ENCODE assay signal across 8 cellular contexts in the genomic region with DNA sequence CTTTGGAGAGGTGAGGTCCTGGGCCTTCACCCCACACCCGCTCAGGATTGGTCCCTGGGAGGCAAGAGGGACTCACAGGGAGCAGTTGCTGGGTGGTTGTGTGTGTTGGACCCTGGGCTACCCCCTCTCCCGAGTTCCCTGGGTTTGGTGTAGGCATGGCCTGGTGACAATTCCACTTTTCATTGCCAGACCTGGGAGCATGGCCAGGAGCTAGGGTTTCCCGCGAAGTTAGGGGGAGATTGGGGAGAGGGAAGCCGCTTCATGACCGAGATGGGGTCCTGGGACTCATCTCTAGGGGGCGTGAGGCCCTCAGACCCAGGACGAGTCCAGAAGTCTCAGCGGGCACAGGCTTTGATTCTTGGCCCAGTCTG. TPM values are rescaled to one million over a fixed set of nuclear protein-coding genes. Genes with fewer than 3 reads are reported as not detected.
A peak's percentile ranks its signal among the peaks of the same experiment; 100 is the strongest.
DNase-seq lines count a peak whose midpoint lies in the region; ATAC-seq and TF ChIP-seq lines count a peak whose summit lies in the region.

No MANE protein-coding gene starts in this region.

- H3K9me3 Mint-ChIP-seq in CD8-positive, alpha-beta T cell: no peaks in the 10 kb centered on the region
- no peaks in the 10 kb centered on the region for H3K9me3 Mint-ChIP-seq in osteocyte (ENCODE audit: unreplicated experiment)

- no peak for TF ChIP-seq CTCF in CD8-positive, alpha-beta T cell (IDR thresholded peaks at IDR 0.05)
- TF ChIP-seq CTCF in MM.1S (IDR thresholded peaks at IDR 0.05; ENCODE audit: low read length): peak; percentile 36
- TF ChIP-seq CTCF in epithelial cell of proximal tubule (conservative IDR thresholded peaks at IDR 0.05; ENCODE audit: low read depth, low read length): no peak
- no peak for TF ChIP-seq CTCF in osteocyte (IDR thresholded peaks at IDR 0.05)

- H3K4me1 ChIP-seq in CD8-positive, alpha-beta T cell (ENCODE audit: insufficient read depth, low read length): peaks cover 43% of the 10 kb centered on the region
- H3K4me1 ChIP-seq in MM.1S (ENCODE audit: low read length): peaks cover 34% of the 10 kb centered on the region

- no peak for ATAC-seq in CD8-positive, alpha-beta T cell

- no peaks in the 10 kb centered on the region for H3K9me3 ChIP-seq in CD8-positive, alpha-beta T cell (ENCODE audit: low read length)
- no peaks in the 10 kb centered on the region for H3K9me3 ChIP-seq in MM.1S (replicated peaks; ENCODE audit: insufficient read depth, low read length)

- H3K27ac Mint-ChIP-seq in CD8-positive, alpha-beta T cell: no peak overlapping the region
- no peak overlapping the region for H3K27ac Mint-ChIP-seq in osteocyte (ENCODE audit: unreplicated experiment)

- peak overlapping the region; percentile 69 for H3K4me3 Mint-ChIP-seq in CD8-positive, alpha-beta T cell
- H3K4me3 Mint-ChIP-seq in osteocyte (ENCODE audit: unreplicated experiment): peak overlapping the region; percentile 64

- H3F3A ChIP-seq in MM.1S (ENCODE audit: insufficient read depth, low read length): peaks cover 48% of the 10 kb centered on the region

- no peaks in the 10 kb centered on the region for H3K36me3 ChIP-seq in CD8-positive, alpha-beta T cell (ENCODE audit: insufficient read depth, low read length)
- no peaks in the 10 kb centered on the region for H3K36me3 ChIP-seq in MM.1S (replicated peaks; ENCODE audit: insufficient read depth, low read length)

- POLR2A ChIA-PET in CD8-positive, alpha-beta T cell (lab: Charles Lee): no interaction called here

- H3K4me2 ChIP-seq in MM.1S (ENCODE audit: low read depth, low read length): peak overlapping the region; percentile 94

- H3K27me3 ChIP-seq in CD8-positive, alpha-beta T cell (ENCODE audit: insufficient read depth, low read length): no peaks in the 10 kb centered on the region
- no peaks in the 10 kb centered on the region for H3K27me3 ChIP-seq in MM.1S (replicated peaks; ENCODE audit: insufficient read depth, low read length)

- no peaks in the 10 kb centered on the region for H3K9me2 ChIP-seq in MM.1S (replicated peaks; ENCODE audit: insufficient read depth, low read length)

- H3K4me3 ChIP-seq in CD8-positive, alpha-beta T cell (ENCODE audit: low read depth, low read length): peak overlapping the region; percentile 47
- H3K4me3 ChIP-seq in MM.1S (ENCODE audit: low read length): peak overlapping the region; percentile 98
- H3K4me3 ChIP-seq in epithelial cell of proximal tubule (ENCODE audit: low read depth, low read length): peak overlapping the region; percentile 49

- no peak overlapping the region for H3K27ac ChIP-seq in CD8-positive, alpha-beta T cell (ENCODE audit: low read depth, low read length)
- H3K27ac ChIP-seq in MM.1S (ENCODE audit: low read length): peak overlapping the region; percentile 94

- H3K27me3 Mint-ChIP-seq in CD8-positive, alpha-beta T cell (ENCODE audit: low read depth): no peaks in the 10 kb centered on the region
- H3K27me3 Mint-ChIP-seq in osteocyte (ENCODE audit: unreplicated experiment): peaks cover 8% of the 10 kb centered on the region

- H4K20me1 ChIP-seq in MM.1S (ENCODE audit: insufficient read depth, low read length): no peaks in the 10 kb centered on the region

- H3K36me3 Mint-ChIP-seq in CD8-positive, alpha-beta T cell: no peaks in the 10 kb centered on the region
- no peaks in the 10 kb centered on the region for H3K36me3 Mint-ChIP-seq in osteocyte (ENCODE audit: unreplicated experiment)

- H2AFZ ChIP-seq in MM.1S (ENCODE audit: low read length): peak overlapping the region; percentile 42; the same call in 1 of the 2 replicates

- intact Hi-C loops in CD8-positive, alpha-beta T cell (cut with DNase I, micrococcal nuclease): loop anchor here in 1 of 2 experiments (5.0 to 10.0 kb wide), 4 partner anchors 97 to 1074 kb away; a partner anchor contains a TSS

- no peak for DNase-seq in CD8-positive, alpha-beta T cell
- DNase-seq in MM.1S (peak; percentile 41), epithelial cell of proximal tubule (ENCODE audit: low read depth) (no peak), osteocyte (ENCODE audit: extremely low spot score, unreplicated experiment) (no peak), iPS-NIHi7 (ENCODE audit: extremely low spot score) (no peak), NCI-H146 (lab: John Stamatoyannopoulos, UW) (no peak), AG08396 (ENCODE audit: low spot score) (no peak), islet precursor cell (no peak)

- H3K79me2 ChIP-seq in MM.1S (ENCODE audit: low read length): peaks cover 54% of the 10 kb centered on the region

- peak overlapping the region; percentile 98 for H3K9ac ChIP-seq in MM.1S (ENCODE audit: low read length)

- peaks cover 45% of the 10 kb centered on the region for H3K4me1 Mint-ChIP-seq in CD8-positive, alpha-beta T cell (ENCODE audit: low read depth)
- peaks cover 31% of the 10 kb centered on the region for H3K4me1 Mint-ChIP-seq in osteocyte (ENCODE audit: unreplicated experiment)

- CTCF ChIA-PET in CD8-positive, alpha-beta T cell (lab: Charles Lee): interaction anchor here (1.3 kb wide), 1 partner anchor 18 kb away, joined by 5 read pairs; no protein-coding TSS in a partner anchor

RNA-seq across cellular contexts. Expression of a gene that starts 0.6 kb away (rescaled TPM):
- under 1 TPM in 1 of 2 experiments, not detected in 1; 0.08 TPM for total RNA-seq in CD8-positive, alpha-beta T cell
- total RNA-seq in epithelial cell of proximal tubule (3.3 and 3.5 TPM in 2 replicates), osteocyte (2.8 and 3.1 TPM in 2 replicates)

RNA-seq across cellular contexts. Expression of a gene that starts 37.7 kb away (rescaled TPM):
- total RNA-seq in CD8-positive, alpha-beta T cell: not detected
- total RNA-seq in epithelial cell of proximal tubule: not detected in 2 replicates
- not detected in 2 replicates for total RNA-seq in osteocyte

Comparison
In these comparisons a context has a peak if more than half of its experiments do, and no peak if none do; other contexts are left out.
1. H3K4me3 ChIP-seq: peak in every context shown above with its lines; median percentile 98 in MM.1S; 49 in epithelial cell of proximal tubule; 47 in CD8-positive, alpha-beta T cell.